ENCODE assay signal across 1 cellular context in genomic region chr10:100996678-100997363, GRCh38.
TF ChIP-seq lines count a peak whose summit lies in the region.

No MANE protein-coding gene starts in this region.

TF ChIP-seq in HEK293, 187 proteins besides CTCF, POLR2A, EP300 and RAD21 (continued from another document):
- peak; percentile 78 for TF ChIP-seq PRDM10 (tag by site-specific recombination; IDR thresholded peaks at IDR 0.05)
- no peak for TF ChIP-seq ZFP69B (tag by site-specific recombination; IDR thresholded peaks at IDR 0.05)
- TF ChIP-seq IKZF3 (tag by site-specific recombination; IDR thresholded peaks at IDR 0.05), result peak; percentile 66; the same call in 1 of the 2 replicates
- peak; percentile 87 for TF ChIP-seq KLF9 (tag by site-specific recombination; IDR thresholded peaks at IDR 0.05; ENCODE audit: low read depth)
- TF ChIP-seq SP7 (tag by site-specific recombination; IDR thresholded peaks at IDR 0.05), result no peak
- no peak for TF ChIP-seq HOXA7 (CRISPR knock-in tag; IDR thresholded peaks at IDR 0.05; ENCODE audit: borderline replicate concordance)
- TF ChIP-seq ZFP37 (tag by site-specific recombination; IDR thresholded peaks at IDR 0.05), result 0 out of 2 replicates have a peak, but pooled peaks have one; percentile 0
- no peak for TF ChIP-seq ZNF239 (tag by site-specific recombination; IDR thresholded peaks at IDR 0.05)
- TF ChIP-seq ZNF335 (tag by site-specific recombination; conservative IDR thresholded peaks at IDR 0.05), result peak; percentile 12; the same call in 1 of the 2 replicates
- TF ChIP-seq ZNF777 (tag by site-specific recombination; IDR thresholded peaks at IDR 0.05; ENCODE audit: borderline replicate concordance), result no peak
- TF ChIP-seq ZNF837 (tag by site-specific recombination; IDR thresholded peaks at IDR 0.05), result no peak
